8 cellular contexts compared by ENCODE assay signal in the genomic region with DNA sequence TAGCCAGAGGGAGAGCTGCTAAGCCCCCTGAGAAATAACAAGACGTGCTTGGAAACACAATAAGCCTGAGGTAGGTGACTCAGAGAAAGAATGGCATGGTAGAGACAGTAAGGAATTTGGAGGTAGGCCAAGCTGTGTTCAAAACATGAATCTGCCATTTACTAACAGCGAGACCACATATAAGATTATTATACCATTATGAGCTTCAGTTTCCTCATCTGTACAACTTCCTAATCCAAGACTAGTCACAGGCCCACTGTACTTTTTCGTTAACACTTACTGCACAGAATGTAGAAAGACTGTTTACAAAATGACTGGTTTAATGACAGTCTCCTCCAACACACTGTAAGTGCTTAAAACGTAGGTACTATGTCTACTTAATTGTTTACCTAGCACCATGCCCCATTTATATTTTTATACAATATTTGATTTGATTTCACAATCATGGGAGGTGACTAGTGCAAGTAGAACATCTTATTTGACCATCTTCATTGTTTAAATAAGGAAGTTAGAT. TPM values are rescaled to one million over a fixed set of nuclear protein-coding genes. Genes with fewer than 3 reads are reported as not detected.
A peak's percentile ranks its signal among the peaks of the same experiment; 100 is the strongest.
DNase-seq lines count a peak whose midpoint lies in the region; ATAC-seq and TF ChIP-seq lines count a peak whose summit lies in the region.
"Had no signal": no experiment of that assay in that cellular context is flagged by ENCODE, and none has a peak within 500 bp of the region (broad histone marks: within the 10 kb centered on the region; RNA-seq: fewer than 3 reads in every experiment).

No MANE protein-coding gene starts in this region.

- H3K9me3 Mint-ChIP-seq in immature natural killer cell: no peaks in the 10 kb centered on the region
- no peaks in the 10 kb centered on the region for H3K9me3 Mint-ChIP-seq in T-helper 2 cell treated with Interferon-gamma antibody and Interleukin-4, amounts not matched to agents 5 μg/mL and 100 μg/mL, for 36 hours

- H3K36me3 ChIP-seq in adrenal gland (replicated peaks in 1 of 2): peaks cover 0 to 17% of the 10 kb centered on the region in 2 donors
- H3K36me3 ChIP-seq in suprapubic skin: peaks cover 6% of the 10 kb centered on the region
- H3K36me3 ChIP-seq in aorta (ENCODE audit: control insufficient read depth in 1 of 2, insufficient read depth in 2 of 2, low read length in 1 of 2): no peaks in the 10 kb centered on the region

- peak overlapping the region in 1 of 5 donors; percentile 45 for H3K4me3 Mint-ChIP-seq in immature natural killer cell
- H3K4me3 Mint-ChIP-seq in T-helper 2 cell treated with Interferon-gamma antibody and Interleukin-4, amounts not matched to agents 5 μg/mL and 100 μg/mL, for 36 hours: no peak overlapping the region

- H3K4me1 ChIP-seq in adrenal gland (replicated peaks in 1 of 2): peaks cover 34 to 71% of the 10 kb centered on the region in 2 donors
- peaks cover 67% of the 10 kb centered on the region for H3K4me1 ChIP-seq in suprapubic skin
- H3K4me1 ChIP-seq in aorta (ENCODE audit: control insufficient read depth in 1 of 2, insufficient read depth in 2 of 2, low read length in 2 of 2): peaks cover under 1 to 13% of the 10 kb centered on the region in 2 donors

- H3K9me3 ChIP-seq in adrenal gland (replicated peaks in 1 of 3) (no peaks in the 10 kb centered on the region), suprapubic skin (no peaks in the 10 kb centered on the region), aorta (ENCODE audit: control insufficient read depth, low read length) (no peaks in the 10 kb centered on the region)

- TF ChIP-seq CTCF in adrenal gland (IDR thresholded peaks at IDR 0.05) (no peak), suprapubic skin (IDR thresholded peaks at IDR 0.05) (no peak)

- intact Hi-C loops in adrenal gland (cut with DNase I) (no loop called here), aorta (cut with DNase I) (no loop called here)

- H3K27me3 ChIP-seq in adrenal gland (no peaks in the 10 kb centered on the region), suprapubic skin (no peaks in the 10 kb centered on the region), aorta (ENCODE audit: control insufficient read depth in 1 of 2, insufficient read depth in 2 of 2, low read length in 1 of 2) (no peaks in the 10 kb centered on the region)

- H3K36me3 Mint-ChIP-seq in immature natural killer cell: peaks cover 0 to 27% (median 18%) of the 10 kb centered on the region in 3 donors
- H3K36me3 Mint-ChIP-seq in T-helper 2 cell treated with Interferon-gamma antibody and Interleukin-4, amounts not matched to agents 5 μg/mL and 100 μg/mL, for 36 hours (ENCODE audit: low read depth): peaks cover 19% of the 10 kb centered on the region

- peaks cover 14 to 42% of the 10 kb centered on the region in 2 donors for H3K4me1 Mint-ChIP-seq in immature natural killer cell
- peaks cover 6% of the 10 kb centered on the region for H3K4me1 Mint-ChIP-seq in T-helper 2 cell treated with Interferon-gamma antibody and Interleukin-4, amounts not matched to agents 5 μg/mL and 100 μg/mL, for 36 hours (ENCODE audit: low read depth)

- H3K27me3 Mint-ChIP-seq in immature natural killer cell (ENCODE audit: low read depth in 3 of 3): no peaks in the 10 kb centered on the region
- no peaks in the 10 kb centered on the region for H3K27me3 Mint-ChIP-seq in T-helper 2 cell treated with Interferon-gamma antibody and Interleukin-4, amounts not matched to agents 5 μg/mL and 100 μg/mL, for 36 hours (ENCODE audit: low read depth)

- no peak for TF ChIP-seq POLR2A in adrenal gland (IDR thresholded peaks at IDR 0.05)
- TF ChIP-seq POLR2A in suprapubic skin (IDR thresholded peaks at IDR 0.05): no peak

- 66 to 75% (median 74%) methylated on average over 4 of the region's 4 CpGs for WGBS in adrenal gland, 4 donors
- WGBS in suprapubic skin: 75% methylated on average over 4 of the region's 4 CpGs
- 53 to 60% methylated on average over 4 of the region's 4 CpGs for WGBS in aorta, 2 donors

- H3K27ac ChIP-seq in adrenal gland (peak overlapping the region in 3 of 5 donors; percentile 50 to 76 (median 72)), suprapubic skin (peak overlapping the region; percentile 66), aorta (ENCODE audit: low read depth in 1 of 2, low read length in 2 of 2) (peak overlapping the region in 1 of 2 donors; percentile 57)

- no peak for TF ChIP-seq EP300 in suprapubic skin (IDR thresholded peaks at IDR 0.05)

- no peak for ATAC-seq in aorta (ENCODE audit: low FRiP score)

- no peak overlapping the region for H3K4me3 ChIP-seq in adrenal gland
- no peak overlapping the region for H3K4me3 ChIP-seq in suprapubic skin
- no peak overlapping the region for H3K4me3 ChIP-seq in aorta (ENCODE audit: low read length in 2 of 2)
- H3K4me3 ChIP-seq: lung had no signal

- peak; percentile 89 for DNase-seq in HT1080 (ENCODE audit: low read depth)
- DNase-seq in adrenal gland: no peak
- DNase-seq in immature natural killer cell: no peak
- no peak for DNase-seq in suprapubic skin (ENCODE audit: low spot score in 2 of 2)
- no peak for DNase-seq in OCI-M1 (lab: John Stamatoyannopoulos, UW)
- DNase-seq in aorta: no peak
- no peak for DNase-seq in T-helper 2 cell treated with Interferon-gamma antibody and Interleukin-4, amounts not matched to agents 5 μg/mL and 100 μg/mL, for 36 hours (ENCODE audit: low spot score)

- peak overlapping the region in 4 of 6 donors; percentile 28 to 80 (median 48) for H3K27ac Mint-ChIP-seq in immature natural killer cell
- no peak overlapping the region for H3K27ac Mint-ChIP-seq in T-helper 2 cell treated with Interferon-gamma antibody and Interleukin-4, amounts not matched to agents 5 μg/mL and 100 μg/mL, for 36 hours

RNA-seq across cellular contexts. Expression of gene ATOSA, which starts 25.7 kb away (rescaled TPM):
- 2.1 and 6.0 TPM in 2 replicates for total RNA-seq in HT1080 (2014; rRNA removed; shearing (Covaris generic))
- polyA plus RNA-seq in HT1080 (2015; cell fraction: cytosol; rRNA removed): 9.3 and 9.4 TPM in 2 replicates
- 28.0 and 31.7 TPM in 2 replicates for polyA plus RNA-seq in HT1080 (2015; cell fraction: nucleus; rRNA removed)
- total RNA-seq in adrenal gland: 10 to 100 TPM; 26.0 to 87.3 (median 43.2) TPM
- polyA plus RNA-seq in adrenal gland: 100 to 1,000 TPM in 1 of 3 donors, 10 to 100 TPM in 2; 62.5 to 128 (median 87.8) TPM
- polyA plus RNA-seq in immature natural killer cell: 10 to 100 TPM in 1 of 3 donors, 1 to 10 TPM in 2; 7.6 to 15.7 (median 9.3) TPM
- total RNA-seq in suprapubic skin: 100 to 1,000 TPM in 1 of 4 donors, 10 to 100 TPM in 3; 25.7 to 132 (median 57.9) TPM
- 10 to 100 TPM; 38.6 to 48.0 TPM for total RNA-seq in aorta
- 10 to 100 TPM; 19.3 to 42.0 TPM for polyA plus RNA-seq in aorta
